14 cellular contexts compared by ENCODE assay signal in the genomic region with DNA sequence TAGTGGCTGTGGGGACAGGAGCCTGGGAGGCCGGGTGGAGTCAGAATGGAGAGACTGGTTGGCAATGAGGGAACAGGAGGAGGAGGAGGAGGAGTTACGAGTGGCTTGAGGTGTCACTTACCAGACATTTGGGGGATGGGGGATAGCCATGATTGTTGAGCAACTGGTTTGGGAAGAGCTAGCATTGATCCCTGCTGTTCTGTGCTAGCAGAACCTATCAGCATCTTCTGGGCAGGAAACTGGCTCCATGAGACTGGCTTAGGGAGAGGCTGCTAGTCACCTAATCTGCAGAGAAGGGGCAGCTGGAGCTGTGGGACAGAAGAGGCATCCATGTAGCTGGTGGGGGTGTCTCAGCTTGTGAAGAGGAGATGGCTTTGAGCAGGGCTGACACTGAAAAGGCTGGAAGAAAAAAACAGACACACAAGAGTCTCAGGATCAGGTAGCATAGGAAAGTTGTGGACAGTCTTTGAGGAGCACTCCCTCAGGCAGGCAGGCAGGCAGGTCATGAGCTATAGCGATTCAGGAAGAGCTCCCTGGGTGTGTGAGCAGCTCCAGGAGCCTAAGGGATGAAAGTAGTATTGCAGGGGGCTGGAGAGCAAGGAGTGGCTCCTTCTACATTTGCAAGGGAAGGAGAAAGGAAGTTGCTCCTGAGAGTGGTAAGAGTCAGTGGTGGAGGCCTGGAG. TPM values are rescaled to one million over a fixed set of nuclear protein-coding genes. Genes with fewer than 3 reads are reported as not detected.
DNase-seq lines count a peak whose midpoint lies in the region; ATAC-seq and TF ChIP-seq lines count a peak whose summit lies in the region.
"Had no signal": no experiment of that assay in that cellular context is flagged by ENCODE, and none has a peak within 500 bp of the region (broad histone marks: within the 10 kb centered on the region; RNA-seq: fewer than 3 reads in every experiment).

No MANE protein-coding gene starts in this region.

- no peaks in the 10 kb centered on the region for H3K9me3 ChIP-seq in upper lobe of right lung
- H3K9me3 ChIP-seq: lower lobe of right lung had no signal

- peak overlapping the region; percentile 3 for H3K27ac ChIP-seq in upper lobe of right lung
- H3K27ac ChIP-seq: lower lobe of right lung had no signal

- CTCF ChIA-PET in activated CD4-positive, alpha-beta memory T cell treated with anti-CD3 and anti-CD28 coated beads for 36 hours (lab: Charles Lee): interaction anchor here (0.7 to 5.0 kb wide), 9 partner anchors 14 to 185 kb away, joined by 3 to 55 read pairs (median 3); partner anchors contain the start of genes PIK3IP1 and SELENOM

- H3K4me3 ChIP-seq in upper lobe of right lung: no peak overlapping the region
- H3K4me3 ChIP-seq: lower lobe of right lung had no signal

- H3K27me3 Mint-ChIP-seq in activated naive CD8-positive, alpha-beta T cell: no peaks in the 10 kb centered on the region
- no peaks in the 10 kb centered on the region for H3K27me3 Mint-ChIP-seq in activated naive CD8-positive, alpha-beta T cell treated with anti-CD3 and anti-CD28 coated beads for 36 hours
- no peaks in the 10 kb centered on the region for H3K27me3 Mint-ChIP-seq in activated CD4-positive, alpha-beta memory T cell treated with anti-CD3 and anti-CD28 coated beads for 36 hours

- H3K9me3 Mint-ChIP-seq in activated naive CD8-positive, alpha-beta T cell (ENCODE audit: low read depth): no peaks in the 10 kb centered on the region
- H3K9me3 Mint-ChIP-seq in activated naive CD8-positive, alpha-beta T cell treated with anti-CD3 and anti-CD28 coated beads for 36 hours: no peaks in the 10 kb centered on the region
- no peaks in the 10 kb centered on the region for H3K9me3 Mint-ChIP-seq in activated CD4-positive, alpha-beta memory T cell treated with anti-CD3 and anti-CD28 coated beads for 36 hours

- peaks cover 8% of the 10 kb centered on the region for H3K36me3 Mint-ChIP-seq in activated naive CD8-positive, alpha-beta T cell
- H3K36me3 Mint-ChIP-seq in activated naive CD8-positive, alpha-beta T cell treated with anti-CD3 and anti-CD28 coated beads for 36 hours: peaks cover 42% of the 10 kb centered on the region
- peaks cover 42% of the 10 kb centered on the region for H3K36me3 Mint-ChIP-seq in activated CD4-positive, alpha-beta memory T cell treated with anti-CD3 and anti-CD28 coated beads for 36 hours

- POLR2A ChIA-PET in activated CD4-positive, alpha-beta memory T cell treated with anti-CD3 and anti-CD28 coated beads for 36 hours (lab: Charles Lee): interaction anchor here (1.0 to 1.2 kb wide), 2 partner anchors 16 to 58 kb away, joined by 3 read pairs; partner anchors contain the start of gene LIMK2

- peak overlapping the region; percentile 86 for H3K27ac Mint-ChIP-seq in activated naive CD8-positive, alpha-beta T cell
- no peak overlapping the region for H3K27ac Mint-ChIP-seq in activated naive CD8-positive, alpha-beta T cell treated with anti-CD3 and anti-CD28 coated beads for 36 hours
- H3K27ac Mint-ChIP-seq in activated CD4-positive, alpha-beta memory T cell treated with anti-CD3 and anti-CD28 coated beads for 36 hours: peak overlapping the region; percentile 41

- TF ChIP-seq CTCF in upper lobe of right lung (IDR thresholded peaks at IDR 0.05): no peak

- H3K36me3 ChIP-seq in upper lobe of right lung: peaks cover 75% of the 10 kb centered on the region

- H3K27me3 ChIP-seq in upper lobe of right lung: no peaks in the 10 kb centered on the region

- DNase-seq in activated naive CD8-positive, alpha-beta T cell treated with anti-CD3 and anti-CD28 coated beads for 36 hours: no peak
- DNase-seq in activated CD4-positive, alpha-beta memory T cell treated with anti-CD3 and anti-CD28 coated beads for 36 hours: no peak
- DNase-seq in islet precursor cell (peak; percentile 82), upper lobe of right lung (no peak), NCI-H187 treated with DMSO at 0.1 percent for 48 hours (lab: John Stamatoyannopoulos, UW) (no peak)
- DNase-seq: activated T-cell treated with anti-CD3 and anti-CD28 coated beads for 4 hours, AML-193, lower lobe of right lung, NCI-H1105, NCI-H510A treated with DMSO at 0.1 percent for 48 hours, posterior cingulate gyrus had no signal

- H3K4me3 Mint-ChIP-seq in activated naive CD8-positive, alpha-beta T cell: no peak overlapping the region
- H3K4me3 Mint-ChIP-seq in activated naive CD8-positive, alpha-beta T cell treated with anti-CD3 and anti-CD28 coated beads for 36 hours: no peak overlapping the region
- H3K4me3 Mint-ChIP-seq in activated CD4-positive, alpha-beta memory T cell treated with anti-CD3 and anti-CD28 coated beads for 36 hours: no peak overlapping the region

- intact Hi-C loops in activated CD4-positive, alpha-beta memory T cell treated with anti-CD3 and anti-CD28 coated beads for 36 hours (cut with micrococcal nuclease): loop anchor here (5.0 to 10.0 kb wide), 2 partner anchors 33 to 325 kb away; no protein-coding TSS in a partner anchor
- intact Hi-C loops in upper lobe of right lung (cut with DNase I): no loop called here

- H3K4me1 ChIP-seq in upper lobe of right lung: peaks cover 7% of the 10 kb centered on the region

- ATAC-seq in upper lobe of right lung (no peak), GM19023 (IDR thresholded peaks at IDR 0.05; ENCODE audit: unreplicated experiment) (no peak), GM18520 (IDR thresholded peaks at IDR 0.05; ENCODE audit: unreplicated experiment) (no peak)
- ATAC-seq: lower lobe of right lung had no signal

- peaks cover 48% of the 10 kb centered on the region for H3K4me1 Mint-ChIP-seq in activated naive CD8-positive, alpha-beta T cell (ENCODE audit: low read depth)
- H3K4me1 Mint-ChIP-seq in activated naive CD8-positive, alpha-beta T cell treated with anti-CD3 and anti-CD28 coated beads for 36 hours: peaks cover 33% of the 10 kb centered on the region
- H3K4me1 Mint-ChIP-seq in activated CD4-positive, alpha-beta memory T cell treated with anti-CD3 and anti-CD28 coated beads for 36 hours (ENCODE audit: low read depth): peaks cover 12% of the 10 kb centered on the region

RNA-seq across cellular contexts. Expression of gene PIK3IP1, which starts 22.3 kb away (rescaled TPM):
- total RNA-seq in activated naive CD8-positive, alpha-beta T cell treated with anti-CD3 and anti-CD28 coated beads for 36 hours: 10 to 100 TPM; 10.7 to 11.3 TPM
- 10 to 100 TPM; 18.8 to 19.1 TPM for total RNA-seq in activated CD4-positive, alpha-beta memory T cell treated with anti-CD3 and anti-CD28 coated beads for 36 hours
- 56.4 TPM for total RNA-seq in upper lobe of right lung

RNA-seq across cellular contexts. Expression of gene LIMK2, which starts 57.9 kb away (rescaled TPM):
- total RNA-seq in activated naive CD8-positive, alpha-beta T cell treated with anti-CD3 and anti-CD28 coated beads for 36 hours: 10 to 100 TPM; 28.9 to 30.1 TPM
- 10 to 100 TPM; 42.0 to 44.7 TPM for total RNA-seq in activated CD4-positive, alpha-beta memory T cell treated with anti-CD3 and anti-CD28 coated beads for 36 hours
- total RNA-seq in upper lobe of right lung: 63.0 TPM
